Comparison of ENCODE assay signal across 1 cellular context in genomic region chr15:95715919-95716318, GRCh38.
TF ChIP-seq lines count a peak whose summit lies in the region.

No MANE protein-coding gene starts in this region.

TF ChIP-seq in IMR-90, 13 proteins besides CTCF, POLR2A, EP300 and RAD21:
- TF ChIP-seq NFE2L2 (IDR thresholded peaks at IDR 0.05; ENCODE audit: low read depth, low read length) (no peak), MXI1 (IDR thresholded peaks at IDR 0.05; ENCODE audit: borderline replicate concordance, low read depth, low read length) (no peak), SMC3 (IDR thresholded peaks at IDR 0.05; ENCODE audit: low read depth, low read length) (no peak), FOS (IDR thresholded peaks at IDR 0.05; ENCODE audit: low read depth, low read length) (no peak), RCOR1 (IDR thresholded peaks at IDR 0.05; ENCODE audit: insufficient replicate concordance, low read length) (no peak), BHLHE40 (IDR thresholded peaks at IDR 0.05; ENCODE audit: low read depth, low read length) (no peak), MAFK (IDR thresholded peaks at IDR 0.05; ENCODE audit: low read depth, low read length) (no peak), CHD1 (IDR thresholded peaks at IDR 0.05; ENCODE audit: low read depth, low read length) (no peak), RFX5 (IDR thresholded peaks at IDR 0.05; ENCODE audit: low read depth, low read length) (no peak), CEBPB (IDR thresholded peaks at IDR 0.05; ENCODE audit: low read depth, low read length) (no peak), MAZ (IDR thresholded peaks at IDR 0.05; ENCODE audit: borderline replicate concordance, low read depth, low read length) (no peak)
- TF ChIP-seq, protein P1, sequence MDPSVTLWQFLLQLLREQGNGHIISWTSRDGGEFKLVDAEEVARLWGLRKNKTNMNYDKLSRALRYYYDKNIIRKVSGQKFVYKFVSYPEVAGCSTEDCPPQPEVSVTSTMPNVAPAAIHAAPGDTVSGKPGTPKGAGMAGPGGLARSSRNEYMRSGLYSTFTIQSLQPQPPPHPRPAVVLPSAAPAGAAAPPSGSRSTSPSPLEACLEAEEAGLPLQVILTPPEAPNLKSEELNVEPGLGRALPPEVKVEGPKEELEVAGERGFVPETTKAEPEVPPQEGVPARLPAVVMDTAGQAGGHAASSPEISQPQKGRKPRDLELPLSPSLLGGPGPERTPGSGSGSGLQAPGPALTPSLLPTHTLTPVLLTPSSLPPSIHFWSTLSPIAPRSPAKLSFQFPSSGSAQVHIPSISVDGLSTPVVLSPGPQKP (IDR thresholded peaks at IDR 0.05; ENCODE audit: borderline replicate concordance, low read depth, low read length), result no peak
- TF ChIP-seq, protein P2, sequence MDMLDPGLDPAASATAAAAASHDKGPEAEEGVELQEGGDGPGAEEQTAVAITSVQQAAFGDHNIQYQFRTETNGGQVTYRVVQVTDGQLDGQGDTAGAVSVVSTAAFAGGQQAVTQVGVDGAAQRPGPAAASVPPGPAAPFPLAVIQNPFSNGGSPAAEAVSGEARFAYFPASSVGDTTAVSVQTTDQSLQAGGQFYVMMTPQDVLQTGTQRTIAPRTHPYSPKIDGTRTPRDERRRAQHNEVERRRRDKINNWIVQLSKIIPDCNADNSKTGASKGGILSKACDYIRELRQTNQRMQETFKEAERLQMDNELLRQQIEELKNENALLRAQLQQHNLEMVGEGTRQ (IDR thresholded peaks at IDR 0.05; ENCODE audit: low read depth, low read length), result no peak
